Comparison of ENCODE assay signal across 12 cellular contexts in the genomic region with DNA sequence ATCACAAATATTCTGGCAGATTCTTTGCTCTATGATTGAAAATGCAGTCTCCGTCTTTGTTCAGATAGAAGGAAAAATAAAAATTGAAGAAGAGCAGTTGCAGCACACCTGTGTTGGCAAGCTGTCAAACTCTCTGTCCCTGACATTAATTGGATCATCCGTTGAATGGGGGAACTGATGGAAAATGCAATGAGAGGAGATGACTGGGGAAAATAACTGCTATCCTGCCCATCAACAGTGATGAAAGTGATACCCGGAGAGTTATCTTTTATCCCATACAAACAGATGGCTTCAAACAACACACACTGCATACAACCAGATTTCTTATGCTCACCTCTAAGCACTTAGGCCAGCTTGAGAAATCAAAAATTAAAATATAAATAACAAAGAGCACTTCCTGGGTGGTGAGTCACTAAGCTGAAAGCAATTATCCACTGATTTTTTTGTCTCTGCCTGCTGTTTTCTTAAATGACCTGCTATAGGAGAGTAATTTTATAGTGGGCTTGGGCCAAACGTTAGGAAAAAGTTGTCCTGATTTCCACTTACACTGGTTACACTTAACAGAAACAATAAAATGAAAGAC.
DNase-seq lines count a peak whose midpoint lies in the region; ATAC-seq and TF ChIP-seq lines count a peak whose summit lies in the region.
"Had no signal": no experiment of that assay in that cellular context is flagged by ENCODE, and none has a peak within 500 bp of the region (broad histone marks: within the 10 kb centered on the region; RNA-seq: fewer than 3 reads in every experiment).

No MANE protein-coding gene starts in this region.

- H3F3A ChIP-seq in GM23248 (ENCODE audit: insufficient read depth), result peaks cover 26% of the 10 kb centered on the region
- peaks cover 11% of the 10 kb centered on the region for H3F3A ChIP-seq in SK-N-SH (replicated peaks; ENCODE audit: insufficient read depth)
- no peaks in the 10 kb centered on the region for H3F3A ChIP-seq in neural cell (ENCODE audit: insufficient read depth, low read length, poor library complexity, severe bottlenecking)

- H3K4me2 ChIP-seq in GM23248 (ENCODE audit: unreplicated experiment) (peak overlapping the region; percentile 6), SK-N-SH (no peak overlapping the region), neural cell (ENCODE audit: low read length) (no peak overlapping the region)
- H3K4me2 ChIP-seq: hepatocyte, neural progenitor cell had no signal

- H4K20me1 ChIP-seq in GM23248 (ENCODE audit: insufficient read depth) (no peaks in the 10 kb centered on the region), SK-N-SH (ENCODE audit: insufficient read depth) (no peaks in the 10 kb centered on the region), neural cell (ENCODE audit: insufficient read depth) (no peaks in the 10 kb centered on the region)

- H3K9me3 ChIP-seq in GM23248 (ENCODE audit: low read depth) (no peaks in the 10 kb centered on the region), SK-N-SH (no peaks in the 10 kb centered on the region), neural cell (ENCODE audit: low read length) (no peaks in the 10 kb centered on the region)

- CTCF ChIA-PET in SK-N-SH (lab: Yijun Ruan, JAX), result no interaction called here

- no peak overlapping the region for H3K9ac ChIP-seq in GM23248
- no peak overlapping the region for H3K9ac ChIP-seq in SK-N-SH
- no peak overlapping the region for H3K9ac ChIP-seq in neural cell (ENCODE audit: low read length)
- H3K9ac ChIP-seq: neural progenitor cell had no signal

- in situ Hi-C loops in GM23248 (cut with MboI), result no loop called here

- H3K9me2 ChIP-seq in GM23248 (ENCODE audit: insufficient read depth) (no peaks in the 10 kb centered on the region), SK-N-SH (no peaks in the 10 kb centered on the region), neural cell (ENCODE audit: insufficient read depth, low read length) (no peaks in the 10 kb centered on the region)

- whole genome bisulfite sequencing in GM23248 (ENCODE audit: low coverage in 1 of 2, low lambda C conversion rate in 2 of 2, missing lambda C conversion rate in 2 of 2), 2 experiments, result 17 to 19% methylated on average over 4 of the region's 4 CpGs
- 26% methylated on average over 4 of the region's 4 CpGs for WGBS in SK-N-SH (ENCODE audit: low lambda C conversion rate)

- H3K27me3 ChIP-seq in GM23248 (replicated peaks; ENCODE audit: insufficient read depth), result no peaks in the 10 kb centered on the region
- no peaks in the 10 kb centered on the region for H3K27me3 ChIP-seq in SK-N-SH (ENCODE audit: insufficient read depth)
- no peaks in the 10 kb centered on the region for H3K27me3 ChIP-seq in neural cell (ENCODE audit: insufficient read depth, low read depth, low read length)
- H3K27me3 ChIP-seq: cardiac muscle cell, hepatocyte, neural progenitor cell had no signal

- TF ChIP-seq RAD21 in SK-N-SH (IDR thresholded peaks at IDR 0.05; ENCODE audit: low read length) (no peak), neural cell (conservative IDR thresholded peaks at IDR 0.05) (no peak)

- H3K36me3 ChIP-seq in GM23248 (ENCODE audit: low read depth) (no peaks in the 10 kb centered on the region), SK-N-SH (replicated peaks in 1 of 2; ENCODE audit: control insufficient read depth in 1 of 2, insufficient read depth in 2 of 2, low read length in 1 of 2) (no peaks in the 10 kb centered on the region), neural cell (ENCODE audit: insufficient read depth, low read length) (no peaks in the 10 kb centered on the region)
- H3K36me3 ChIP-seq: cardiac muscle cell, neural progenitor cell had no signal

- no peak for TF ChIP-seq CTCF in SK-N-SH (IDR thresholded peaks at IDR 0.05)
- no peak for TF ChIP-seq CTCF in neural cell (IDR thresholded peaks at IDR 0.05; ENCODE audit: poor library complexity, severe bottlenecking)

- POLR2A ChIA-PET in SK-N-SH (lab: Yijun Ruan, JAX), result no interaction called here

- H3K27ac ChIP-seq in GM23248, result no peak overlapping the region
- peak overlapping the region; percentile 12 to 50 for H3K27ac ChIP-seq in SK-N-SH (ENCODE audit: low read depth in 2 of 2, low read length in 1 of 2)
- H3K27ac ChIP-seq in neural cell (ENCODE audit: low read length), result no peak overlapping the region
- H3K27ac ChIP-seq: cardiac muscle cell, hepatocyte, neural progenitor cell had no signal

- no peak for ATAC-seq in GM21515 (IDR thresholded peaks at IDR 0.05; ENCODE audit: unreplicated experiment)

- H3K79me2 ChIP-seq in GM23248 (ENCODE audit: insufficient read depth) (no peaks in the 10 kb centered on the region), SK-N-SH (ENCODE audit: insufficient read depth) (no peaks in the 10 kb centered on the region), neural cell (replicated peaks; ENCODE audit: insufficient read depth, low read length) (no peaks in the 10 kb centered on the region)
- H3K79me2 ChIP-seq: hepatocyte had no signal

- H2AFZ ChIP-seq in GM23248 (0 out of 2 replicates have a peak overlapping the region, but pooled peaks have one; percentile 1), SK-N-SH (ENCODE audit: low read depth) (no peak overlapping the region), neural cell (ENCODE audit: low read depth, low read length) (no peak overlapping the region)
- H2AFZ ChIP-seq: hepatocyte, neural progenitor cell had no signal

- TF ChIP-seq EP300 in SK-N-SH (IDR thresholded peaks at IDR 0.05; ENCODE audit: borderline replicate concordance in 1 of 2, low read depth in 1 of 2, low read length in 1 of 2), result peak in 1 of 2 experiments; percentile 31; a peak in 1 of 4 replicates
- TF ChIP-seq EP300 in neural cell (conservative IDR thresholded peaks at IDR 0.05; ENCODE audit: poor library complexity, severe bottlenecking), result peak; percentile 62

- DNase-seq in GM23248, result peak; percentile 60
- peak; percentile 91 for DNase-seq in NCI-H2081 treated with DMSO at 0.1 percent for 48 hours (lab: John Stamatoyannopoulos, UW)
- no peak for DNase-seq in SK-N-SH
- no peak for DNase-seq in effector CD4-positive, alpha-beta T cell
- DNase-seq in stimulated activated CD4-positive, alpha-beta T cell treated with anti-CD3 and anti-CD28 coated beads, Interleukin-12 subunit alpha, Interleukin-12 subunit beta, amount 100 ng/mL, for 4 hours, result no peak
- DNase-seq: activated CD4-positive, alpha-beta memory T cell treated with anti-CD3 and anti-CD28 coated beads for 36 hours; activated effector memory CD4-positive, alpha-beta T cell treated with Interleukin-2 at 50 U/mL for 16 hours had no signal

- H3K4me3 ChIP-seq in GM23248 (no peak overlapping the region), SK-N-SH (ENCODE audit: low read depth in 2 of 2, low read length in 1 of 2) (no peak overlapping the region), neural cell (ENCODE audit: low read length) (no peak overlapping the region)
- H3K4me3 ChIP-seq: cardiac muscle cell, hepatocyte, neural progenitor cell had no signal

- H3K4me1 ChIP-seq in GM23248 (ENCODE audit: insufficient read depth) (peaks cover 61% of the 10 kb centered on the region), SK-N-SH (ENCODE audit: control insufficient read depth in 1 of 2, insufficient read depth in 2 of 2, low read depth in 1 of 2, low read length in 1 of 2) (peaks cover 17 to 19% of the 10 kb centered on the region in 2 experiments)

TF ChIP-seq in SK-N-SH, 30 proteins besides CTCF, POLR2A, EP300 and RAD21 (continues in another document):
- TF ChIP-seq GATA2 (CRISPR knock-in tag; IDR thresholded peaks at IDR 0.05) (peak; percentile 62; the same call in 1 of the 2 replicates), SMC3 (IDR thresholded peaks at IDR 0.05; ENCODE audit: low read depth, low read length) (no peak), USF2 (IDR thresholded peaks at IDR 0.05; ENCODE audit: borderline replicate concordance, low read depth, low read length) (no peak), FOSL2 (IDR thresholded peaks at IDR 0.05; ENCODE audit: borderline replicate concordance, low read depth) (peak; percentile 34; the same call in 1 of the 2 replicates), TAF1 (IDR thresholded peaks at IDR 0.05; ENCODE audit: borderline replicate concordance, low read depth, low read length) (no peak), SIN3A (IDR thresholded peaks at IDR 0.05; ENCODE audit: borderline replicate concordance, low read depth, low read length) (no peak)

TF ChIP-seq in neural cell, 6 proteins besides CTCF, POLR2A, EP300 and RAD21:
- no peak for TF ChIP-seq TAF1 (IDR thresholded peaks at IDR 0.05; ENCODE audit: low read depth)
- TF ChIP-seq POLR2AphosphoS5 (IDR thresholded peaks at IDR 0.05), result peak; percentile 43
- TF ChIP-seq, protein P1, sequence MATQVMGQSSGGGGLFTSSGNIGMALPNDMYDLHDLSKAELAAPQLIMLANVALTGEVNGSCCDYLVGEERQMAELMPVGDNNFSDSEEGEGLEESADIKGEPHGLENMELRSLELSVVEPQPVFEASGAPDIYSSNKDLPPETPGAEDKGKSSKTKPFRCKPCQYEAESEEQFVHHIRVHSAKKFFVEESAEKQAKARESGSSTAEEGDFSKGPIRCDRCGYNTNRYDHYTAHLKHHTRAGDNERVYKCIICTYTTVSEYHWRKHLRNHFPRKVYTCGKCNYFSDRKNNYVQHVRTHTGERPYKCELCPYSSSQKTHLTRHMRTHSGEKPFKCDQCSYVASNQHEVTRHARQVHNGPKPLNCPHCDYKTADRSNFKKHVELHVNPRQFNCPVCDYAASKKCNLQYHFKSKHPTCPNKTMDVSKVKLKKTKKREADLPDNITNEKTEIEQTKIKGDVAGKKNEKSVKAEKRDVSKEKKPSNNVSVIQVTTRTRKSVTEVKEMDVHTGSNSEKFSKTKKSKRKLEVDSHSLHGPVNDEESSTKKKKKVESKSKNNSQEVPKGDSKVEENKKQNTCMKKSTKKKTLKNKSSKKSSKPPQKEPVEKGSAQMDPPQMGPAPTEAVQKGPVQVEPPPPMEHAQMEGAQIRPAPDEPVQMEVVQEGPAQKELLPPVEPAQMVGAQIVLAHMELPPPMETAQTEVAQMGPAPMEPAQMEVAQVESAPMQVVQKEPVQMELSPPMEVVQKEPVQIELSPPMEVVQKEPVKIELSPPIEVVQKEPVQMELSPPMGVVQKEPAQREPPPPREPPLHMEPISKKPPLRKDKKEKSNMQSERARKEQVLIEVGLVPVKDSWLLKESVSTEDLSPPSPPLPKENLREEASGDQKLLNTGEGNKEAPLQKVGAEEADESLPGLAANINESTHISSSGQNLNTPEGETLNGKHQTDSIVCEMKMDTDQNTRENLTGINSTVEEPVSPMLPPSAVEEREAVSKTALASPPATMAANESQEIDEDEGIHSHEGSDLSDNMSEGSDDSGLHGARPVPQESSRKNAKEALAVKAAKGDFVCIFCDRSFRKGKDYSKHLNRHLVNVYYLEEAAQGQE (IDR thresholded peaks at IDR 0.05; ENCODE audit: borderline replicate concordance), result no peak
- no peak for TF ChIP-seq SMC3 (conservative IDR thresholded peaks at IDR 0.05; ENCODE audit: poor library complexity)
- no peak for TF ChIP-seq MXI1 (conservative IDR thresholded peaks at IDR 0.05; ENCODE audit: poor library complexity, severe bottlenecking)

Comparison
In these comparisons a context has a peak if more than half of its experiments do, and no peak if none do; other contexts are left out.
1. DNase-seq: peak in GM23248 (single experiment) and NCI-H2081 treated with DMSO at 0.1 percent for 48 hours (single experiment); none in SK-N-SH (single experiment), effector CD4-positive, alpha-beta T cell (single experiment) and stimulated activated CD4-positive, alpha-beta T cell treated with anti-CD3 and anti-CD28 coated beads, Interleukin-12 subunit alpha, Interleukin-12 subunit beta, amount 100 ng/mL, for 4 hours (single experiment).
2. H3K27ac ChIP-seq: peak in SK-N-SH (2 of 2); none in GM23248 (single experiment) and neural cell (single experiment).